Comparison of ENCODE assay signal across 13 cellular contexts in the genomic region with DNA sequence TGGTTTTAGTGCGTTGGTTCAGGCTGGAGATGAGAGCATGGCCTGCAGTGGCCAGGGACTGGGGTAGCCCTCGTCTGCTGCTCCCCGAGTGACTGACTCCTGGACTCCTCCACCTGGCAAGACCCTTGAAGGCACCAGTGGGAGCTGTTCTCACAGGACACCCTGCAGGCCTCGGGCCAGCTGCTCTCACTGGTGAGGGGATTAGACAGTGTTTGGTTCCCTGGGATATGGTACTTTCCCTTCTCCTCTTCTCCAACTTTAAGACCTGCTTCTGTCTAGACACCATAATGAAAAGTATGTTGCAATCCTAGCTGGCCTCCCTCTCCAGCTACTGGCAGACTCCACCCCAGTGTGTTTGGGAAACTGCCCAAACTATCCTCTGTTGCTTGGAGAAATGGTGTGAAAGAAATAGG.
DNase-seq lines count a peak whose midpoint lies in the region; ATAC-seq and TF ChIP-seq lines count a peak whose summit lies in the region.
"Had no signal": no experiment of that assay in that cellular context is flagged by ENCODE, and none has a peak within 500 bp of the region (broad histone marks: within the 10 kb centered on the region; RNA-seq: fewer than 3 reads in every experiment).

No MANE protein-coding gene starts in this region.

- H3K36me3 ChIP-seq in left lung (no peaks in the 10 kb centered on the region), aorta (ENCODE audit: control insufficient read depth in 1 of 2, insufficient read depth in 2 of 2, low read length in 1 of 2) (no peaks in the 10 kb centered on the region)
- H3K36me3 ChIP-seq: transverse colon had no signal

- CTCF ChIA-PET in activated CD8-positive, alpha-beta T cell treated with anti-CD3 and anti-CD28 coated beads for 36 hours (lab: Charles Lee): no interaction called here

- H3K9me3 Mint-ChIP-seq in activated CD8-positive, alpha-beta T cell treated with anti-CD3 and anti-CD28 coated beads for 36 hours: no peaks in the 10 kb centered on the region
- H3K9me3 Mint-ChIP-seq in effector memory CD8-positive, alpha-beta T cell: no peaks in the 10 kb centered on the region
- H3K9me3 Mint-ChIP-seq: activated CD4-positive, alpha-beta memory T cell treated with anti-CD3 and anti-CD28 coated beads, Interleukin-2, amount 10 ng/mL, durations not matched to agents 7 days and 5 days; activated naive CD4-positive, alpha-beta T cell treated with anti-CD3 and anti-CD28 coated beads, Interleukin-2, amount 50 U/mL, for 24 hours had no signal

- no peak overlapping the region for H3K27ac ChIP-seq in left lung
- H3K27ac ChIP-seq in aorta (ENCODE audit: low read depth in 1 of 2, low read length in 2 of 2): no peak overlapping the region
- H3K27ac ChIP-seq: transverse colon had no signal

- WGBS in aorta, 2 donors: 88 to 94% methylated on average over 4 of the region's 4 CpGs

- peaks cover 0 to 11% of the 10 kb centered on the region in 2 donors for H3K4me1 ChIP-seq in left lung
- no peaks in the 10 kb centered on the region for H3K4me1 ChIP-seq in aorta (ENCODE audit: control insufficient read depth in 1 of 2, insufficient read depth in 2 of 2, low read length in 2 of 2)

- ATAC-seq in Right ventricle myocardium inferior (peak; percentile 87), left lung (peak; percentile 85), aorta (ENCODE audit: low FRiP score) (peak; percentile 55), GM19035 (IDR thresholded peaks at IDR 0.05; ENCODE audit: unreplicated experiment) (no peak)
- no peak for ATAC-seq in activated CD8-positive, alpha-beta T cell treated with anti-CD3 and anti-CD28 coated beads for 36 hours
- ATAC-seq in effector memory CD8-positive, alpha-beta T cell (replicated peaks): no peak

- no peaks in the 10 kb centered on the region for H3K9me3 ChIP-seq in left lung
- H3K9me3 ChIP-seq in aorta (ENCODE audit: control insufficient read depth, low read length): no peaks in the 10 kb centered on the region
- H3K9me3 ChIP-seq: transverse colon had no signal

- DNase-seq in Right ventricle myocardium inferior (ENCODE audit: missing footprints) (no peak), cardiac septum (ENCODE audit: low spot score) (no peak), cerebellar cortex (ENCODE audit: low spot score) (peak; percentile 53), left lung (no peak), aorta (no peak)
- no peak for DNase-seq in activated CD8-positive, alpha-beta T cell treated with anti-CD3 and anti-CD28 coated beads for 36 hours
- no peak for DNase-seq in effector memory CD8-positive, alpha-beta T cell
- DNase-seq: activated CD4-positive, alpha-beta memory T cell treated with anti-CD3 and anti-CD28 coated beads, Interleukin-2, amount 10 ng/mL, durations not matched to agents 7 days and 5 days; Kasumi-1; NCI-H526; transverse colon had no signal

- H3K27me3 ChIP-seq in left lung (peaks cover 0 to 18% of the 10 kb centered on the region in 2 donors), aorta (ENCODE audit: control insufficient read depth in 1 of 2, insufficient read depth in 2 of 2, low read length in 1 of 2) (no peaks in the 10 kb centered on the region)
- H3K27me3 ChIP-seq: transverse colon had no signal

- H3K27ac Mint-ChIP-seq in activated CD8-positive, alpha-beta T cell treated with anti-CD3 and anti-CD28 coated beads for 36 hours: no peak overlapping the region
- H3K27ac Mint-ChIP-seq in effector memory CD8-positive, alpha-beta T cell: no peak overlapping the region
- H3K27ac Mint-ChIP-seq: activated CD4-positive, alpha-beta memory T cell treated with anti-CD3 and anti-CD28 coated beads, Interleukin-2, amount 10 ng/mL, durations not matched to agents 7 days and 5 days; activated naive CD4-positive, alpha-beta T cell treated with anti-CD3 and anti-CD28 coated beads, Interleukin-2, amount 50 U/mL, for 24 hours had no signal

- H3K36me3 Mint-ChIP-seq in activated CD8-positive, alpha-beta T cell treated with anti-CD3 and anti-CD28 coated beads for 36 hours (ENCODE audit: low read depth): no peaks in the 10 kb centered on the region
- H3K36me3 Mint-ChIP-seq in effector memory CD8-positive, alpha-beta T cell (ENCODE audit: insufficient read depth): peaks cover 3% of the 10 kb centered on the region
- H3K36me3 Mint-ChIP-seq: activated naive CD4-positive, alpha-beta T cell treated with anti-CD3 and anti-CD28 coated beads, Interleukin-2, amount 50 U/mL, for 24 hours had no signal

- POLR2A ChIA-PET in activated CD8-positive, alpha-beta T cell treated with anti-CD3 and anti-CD28 coated beads for 36 hours (lab: Charles Lee): interaction anchor here (0.8 kb wide), 1 partner anchor 330 kb away, joined by 3 read pairs; no protein-coding TSS in a partner anchor

- no peak overlapping the region for H3K4me3 Mint-ChIP-seq in activated CD8-positive, alpha-beta T cell treated with anti-CD3 and anti-CD28 coated beads for 36 hours
- H3K4me3 Mint-ChIP-seq in effector memory CD8-positive, alpha-beta T cell: no peak overlapping the region
- H3K4me3 Mint-ChIP-seq: activated CD4-positive, alpha-beta memory T cell treated with anti-CD3 and anti-CD28 coated beads, Interleukin-2, amount 10 ng/mL, durations not matched to agents 7 days and 5 days; activated naive CD4-positive, alpha-beta T cell treated with anti-CD3 and anti-CD28 coated beads, Interleukin-2, amount 50 U/mL, for 24 hours had no signal

- no peaks in the 10 kb centered on the region for H3K4me1 Mint-ChIP-seq in activated CD8-positive, alpha-beta T cell treated with anti-CD3 and anti-CD28 coated beads for 36 hours (ENCODE audit: low read depth)
- no peaks in the 10 kb centered on the region for H3K4me1 Mint-ChIP-seq in effector memory CD8-positive, alpha-beta T cell (ENCODE audit: low read depth in 2 of 2)
- H3K4me1 Mint-ChIP-seq: activated CD4-positive, alpha-beta memory T cell treated with anti-CD3 and anti-CD28 coated beads, Interleukin-2, amount 10 ng/mL, durations not matched to agents 7 days and 5 days; activated naive CD4-positive, alpha-beta T cell treated with anti-CD3 and anti-CD28 coated beads, Interleukin-2, amount 50 U/mL, for 24 hours had no signal

- intact Hi-C loops in Right ventricle myocardium inferior (cut with DNase I) (loop anchor here (5.0 kb wide), 1 partner anchor 161 kb away; no protein-coding TSS in a partner anchor), cardiac septum (cut with DNase I) (loop anchor here (10.0 kb wide), 1 partner anchor 338 kb away; no protein-coding TSS in a partner anchor), left lung (cut with DNase I) (no loop called here), aorta (cut with DNase I) (loop anchor here in 1 of 2 donors (10.0 kb wide), 1 partner anchor 62 kb away; no protein-coding TSS in a partner anchor)
- intact Hi-C loops in activated CD8-positive, alpha-beta T cell treated with anti-CD3 and anti-CD28 coated beads for 36 hours (cut with micrococcal nuclease): no loop called here

- H3K4me3 ChIP-seq in left lung (no peak overlapping the region), aorta (ENCODE audit: low read length in 2 of 2) (no peak overlapping the region)
- H3K4me3 ChIP-seq: transverse colon had no signal

- TF ChIP-seq CTCF in left lung (IDR thresholded peaks at IDR 0.05): no peak
- no peak for TF ChIP-seq CTCF in activated CD8-positive, alpha-beta T cell treated with anti-CD3 and anti-CD28 coated beads for 36 hours (IDR thresholded peaks at IDR 0.05)

- no peaks in the 10 kb centered on the region for H3K27me3 Mint-ChIP-seq in activated CD8-positive, alpha-beta T cell treated with anti-CD3 and anti-CD28 coated beads for 36 hours
- H3K27me3 Mint-ChIP-seq in effector memory CD8-positive, alpha-beta T cell: peaks cover 15 to 39% of the 10 kb centered on the region in 2 donors
- H3K27me3 Mint-ChIP-seq: activated CD4-positive, alpha-beta memory T cell treated with anti-CD3 and anti-CD28 coated beads, Interleukin-2, amount 10 ng/mL, durations not matched to agents 7 days and 5 days had no signal

Comparison
In these comparisons a context has a peak if more than half of its experiments do, and no peak if none do; other contexts are left out.
1. ATAC-seq: peak in Right ventricle myocardium inferior (single experiment), left lung (single experiment) and aorta (single experiment); none in activated CD8-positive, alpha-beta T cell treated with anti-CD3 and anti-CD28 coated beads for 36 hours (single experiment), effector memory CD8-positive, alpha-beta T cell (single experiment) and GM19035 (single experiment).
2. intact Hi-C loops: an anchor here in Right ventricle myocardium inferior (5.0 kb wide) and cardiac septum (10.0 kb wide); none called in left lung and activated CD8-positive, alpha-beta T cell treated with anti-CD3 and anti-CD28 coated beads for 36 hours.